9 cellular contexts compared by ENCODE assay signal in the genomic region with DNA sequence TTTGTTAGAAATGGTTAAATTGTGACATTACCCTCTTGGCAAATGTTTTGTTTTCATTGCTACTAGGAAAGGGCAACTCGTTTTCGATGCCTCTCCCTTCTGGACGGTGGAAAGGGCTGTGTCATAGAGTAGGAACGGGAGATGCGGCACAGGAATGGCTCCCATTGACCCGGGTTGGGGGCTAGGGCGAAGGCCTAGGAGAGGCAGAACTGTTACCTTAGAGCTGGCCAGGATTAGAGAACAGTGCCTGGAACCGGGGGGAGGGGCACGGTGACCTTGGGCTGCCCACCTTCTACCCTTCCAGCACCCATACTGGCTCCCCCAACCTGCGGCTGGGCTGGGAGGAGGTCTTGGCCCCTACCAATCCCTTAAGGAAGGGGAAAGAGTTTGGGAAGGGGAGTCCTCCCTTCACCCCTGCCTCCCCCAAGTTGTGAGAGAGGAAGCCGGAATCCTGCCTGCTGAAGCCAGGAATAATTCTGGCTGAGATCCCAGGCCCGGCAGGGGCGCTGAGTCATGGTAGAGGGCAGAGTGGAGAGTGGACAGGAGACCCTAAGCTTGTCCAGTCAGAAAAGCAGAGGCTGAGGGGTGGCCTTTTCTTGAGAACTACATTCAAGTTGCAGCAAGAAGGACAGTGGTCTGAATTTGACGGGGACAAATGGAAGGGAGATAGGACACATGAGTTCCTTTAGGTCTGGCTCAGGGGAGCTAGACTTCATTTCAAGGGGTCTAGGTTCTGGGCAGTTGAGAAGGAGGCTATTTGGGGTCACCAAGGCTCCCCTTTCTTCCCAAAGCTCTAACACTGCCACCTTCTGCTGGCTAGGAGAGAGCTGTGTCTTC. TPM values are rescaled to one million over a fixed set of nuclear protein-coding genes. Genes with fewer than 3 reads are reported as not detected.
DNase-seq lines count a peak whose midpoint lies in the region; ATAC-seq, FAIRE-seq and TF ChIP-seq lines count a peak whose summit lies in the region.
"Had no signal": no experiment of that assay in that cellular context is flagged by ENCODE, and none has a peak within 500 bp of the region (broad histone marks: within the 10 kb centered on the region; RNA-seq: fewer than 3 reads in every experiment).

No MANE protein-coding gene starts in this region.

- no peak for ATAC-seq in stimulated activated naive CD8-positive, alpha-beta T cell treated with anti-CD3 and anti-CD28 coated beads, Interleukin-15, Interleukin-2, amounts not matched to agents 100 U/mL and 50 U/mL, for 24 hours

- peak overlapping the region; percentile 86 for H3K9ac ChIP-seq in endothelial cell of umbilical vein (replicated peaks; ENCODE audit: extremely low read depth, insufficient read depth, low read length)
- H3K9ac ChIP-seq in mucosa of stomach (ENCODE audit: low read length) = peak overlapping the region; percentile 74
- no peak overlapping the region for H3K9ac ChIP-seq in MM.1S (ENCODE audit: low read length)

- TF ChIP-seq CTCF in endothelial cell of umbilical vein (IDR thresholded peaks at IDR 0.05; ENCODE audit: extremely low read depth in 1 of 2, insufficient read depth in 1 of 2, low read depth in 1 of 2, low read length in 2 of 2) = no peak
- TF ChIP-seq CTCF in MM.1S (IDR thresholded peaks at IDR 0.05; ENCODE audit: low read length) = no peak

- H3K27ac ChIP-seq in endothelial cell of umbilical vein (ENCODE audit: insufficient read depth, low read depth, low read length) (peak overlapping the region; percentile 97), MM.1S (ENCODE audit: low read length) (no peak overlapping the region)

- H3K4me2 ChIP-seq in endothelial cell of umbilical vein (ENCODE audit: insufficient read depth, low read length) = peak overlapping the region; percentile 76
- no peak overlapping the region for H3K4me2 ChIP-seq in MM.1S (ENCODE audit: low read depth, low read length)

- peaks cover 8% of the 10 kb centered on the region; the same call in 1 of the 2 replicates for H3F3A ChIP-seq in MM.1S (ENCODE audit: insufficient read depth, low read length)

- peak; percentile 25 for TF ChIP-seq POLR2A in endothelial cell of umbilical vein (IDR thresholded peaks at IDR 0.05; ENCODE audit: low read depth, low read length)

- dilution Hi-C loops in endothelial cell of umbilical vein (cut with MboI; ENCODE audit: extremely low pct_ligation_motif_present, low sequenced_read_pairs) = no loop called here

- H3K27me3 ChIP-seq in endothelial cell of umbilical vein (ENCODE audit: control insufficient read depth in 2 of 2, insufficient read depth in 2 of 2, low read length in 2 of 2) = no peaks in the 10 kb centered on the region
- no peaks in the 10 kb centered on the region for H3K27me3 ChIP-seq in mucosa of stomach (ENCODE audit: control insufficient read depth, insufficient read depth, low read length)
- no peaks in the 10 kb centered on the region for H3K27me3 ChIP-seq in MM.1S (replicated peaks; ENCODE audit: insufficient read depth, low read length)

- H3K9me2 ChIP-seq in MM.1S (replicated peaks; ENCODE audit: insufficient read depth, low read length) = no peaks in the 10 kb centered on the region

- H3K4me1 ChIP-seq in endothelial cell of umbilical vein (ENCODE audit: control insufficient read depth, extremely low read depth, insufficient read depth, low read length) = peaks cover 87% of the 10 kb centered on the region
- H3K4me1 ChIP-seq in mucosa of stomach (ENCODE audit: control insufficient read depth, insufficient read depth, low read length) = peaks cover 90% of the 10 kb centered on the region
- H3K4me1 ChIP-seq in MM.1S (ENCODE audit: low read length) = peaks cover 30% of the 10 kb centered on the region

- CTCF ChIA-PET in endothelial cell of umbilical vein (lab: Charles Lee) = interaction anchor here (1.2 to 13.3 kb wide), 8 partner anchors 6 to 102 kb away, joined by 3 to 283 read pairs (median 7); a partner anchor contains a TSS

- peaks cover 87% of the 10 kb centered on the region for H3K79me2 ChIP-seq in endothelial cell of umbilical vein (ENCODE audit: control insufficient read depth, insufficient read depth, low read length)
- no peaks in the 10 kb centered on the region for H3K79me2 ChIP-seq in MM.1S (ENCODE audit: low read length)

- no peaks in the 10 kb centered on the region for H3K9me3 ChIP-seq in endothelial cell of umbilical vein (replicated peaks; ENCODE audit: control insufficient read depth, insufficient read depth, low read length)
- no peaks in the 10 kb centered on the region for H3K9me3 ChIP-seq in mucosa of stomach (ENCODE audit: control insufficient read depth, low read length)
- H3K9me3 ChIP-seq in MM.1S (replicated peaks; ENCODE audit: insufficient read depth, low read length) = no peaks in the 10 kb centered on the region

- DNase-seq in NCI-H1105 treated with DMSO at 0.1 percent for 48 hours (lab: John Stamatoyannopoulos, UW) (peak; percentile 2), NCI-H1105 (lab: John Stamatoyannopoulos, UW) (no peak), RPMI7951 (ENCODE audit: low read depth) (peak; percentile 91), endothelial cell of umbilical vein (ENCODE audit: low read depth, low spot score) (peak; percentile 97), activated gamma-delta T cell treated with Interleukin-2 at 50 U/mL for 16 hours (no peak), MM.1S (no peak)
- no peak for DNase-seq in stimulated activated naive CD8-positive, alpha-beta T cell treated with anti-CD3 and anti-CD28 coated beads, Interleukin-15, Interleukin-2, amounts not matched to agents 100 U/mL and 50 U/mL, for 24 hours

- H2AFZ ChIP-seq in endothelial cell of umbilical vein (ENCODE audit: low read depth, low read length) (no peak overlapping the region), MM.1S (ENCODE audit: low read length) (no peak overlapping the region)

- no peak for FAIRE-seq in endothelial cell of umbilical vein (lab: Jason Lieb, UNC)
- FAIRE-seq: A204.1 had no signal

- H4K20me1 ChIP-seq in endothelial cell of umbilical vein (replicated peaks; ENCODE audit: control insufficient read depth, extremely low read depth, insufficient read depth, low read length) = no peaks in the 10 kb centered on the region
- no peaks in the 10 kb centered on the region for H4K20me1 ChIP-seq in MM.1S (ENCODE audit: insufficient read depth, low read length)

- BruUV-seq in endothelial cell of umbilical vein (replicated peaks; lab: Mats Ljungman, UMichigan) = TSS peak; percentile 29

- H3K4me3 ChIP-seq in endothelial cell of umbilical vein (replicated peaks in 1 of 3; ENCODE audit: insufficient read depth in 1 of 3, low read depth in 1 of 3, low read length in 3 of 3) (peak overlapping the region in 2 of 3 experiments; percentile 7 to 39), mucosa of stomach (ENCODE audit: low read length) (peak overlapping the region; percentile 3), MM.1S (ENCODE audit: low read length) (no peak overlapping the region)

- peaks cover 0 to 4% of the 10 kb centered on the region in 2 experiments for H3K36me3 ChIP-seq in endothelial cell of umbilical vein (ENCODE audit: control insufficient read depth in 2 of 2, extremely low read depth in 1 of 2, insufficient read depth in 2 of 2, low read length in 2 of 2)
- no peaks in the 10 kb centered on the region for H3K36me3 ChIP-seq in mucosa of stomach (ENCODE audit: control insufficient read depth, insufficient read depth, low read length)
- H3K36me3 ChIP-seq in MM.1S (replicated peaks; ENCODE audit: insufficient read depth, low read length) = no peaks in the 10 kb centered on the region

- intact Hi-C loops in endothelial cell of umbilical vein (cut with micrococcal nuclease) = loop anchor here (1.0 to 5.0 kb wide), 3 partner anchors 8 to 380 kb away; a partner anchor contains a TSS

- H3K9me1 ChIP-seq in endothelial cell of umbilical vein (replicated peaks; ENCODE audit: control insufficient read depth, extremely low read depth, insufficient read depth, low read length) = no peaks in the 10 kb centered on the region

- POLR2A ChIA-PET in endothelial cell of umbilical vein (lab: Charles Lee) = interaction anchor here (0.9 to 1.9 kb wide), 3 partner anchors 8 to 90 kb away, joined by 3 to 10 read pairs (median 4); a partner anchor contains a TSS

TF ChIP-seq in endothelial cell of umbilical vein, 7 proteins besides CTCF, POLR2A, EP300 and RAD21 (continues in another document):
- TF ChIP-seq EZH2 (IDR thresholded peaks at IDR 0.05; ENCODE audit: borderline replicate concordance, low read depth, low read length, severe bottlenecking) = no peak
- no peak for TF ChIP-seq GATA2 (IDR thresholded peaks at IDR 0.05; ENCODE audit: insufficient read depth, insufficient read length, low read depth, low read length)

RNA-seq across cellular contexts. Expression of a gene that starts 8.2 kb away (rescaled TPM):
- total RNA-seq in RPMI7951 (2014; rRNA removed; shearing (Covaris generic)) = 919 and 1,055 TPM in 2 replicates
- total RNA-seq in endothelial cell of umbilical vein = 715 and 742 TPM in 2 replicates
- polyA plus RNA-seq in endothelial cell of umbilical vein = 371 and 461 TPM in 2 replicates
- 321 and 340 TPM in 2 replicates for polyA plus RNA-seq in endothelial cell of umbilical vein (2011; cell fraction: cytosol; rRNA removed)
- polyA plus RNA-seq in endothelial cell of umbilical vein (2011; cell fraction: nucleus; rRNA removed) = 623 and 650 TPM in 2 replicates
- polyA plus RNA-seq in endothelial cell of umbilical vein (2012) = 280 and 286 TPM in 2 replicates
- polyA minus RNA-seq in endothelial cell of umbilical vein = 205 and 294 TPM in 2 replicates
- polyA minus RNA-seq in endothelial cell of umbilical vein (2011; cell fraction: cytosol; rRNA and poly(A)+ RNA removed) = 389 TPM
- polyA minus RNA-seq in endothelial cell of umbilical vein (2011; cell fraction: nucleus; rRNA and poly(A)+ RNA removed) = 132 and 240 TPM in 2 replicates

RNA-seq across cellular contexts. Expression of a gene that starts 30.6 kb away (rescaled TPM):
- total RNA-seq in RPMI7951 (2014; rRNA removed; shearing (Covaris generic)) = 0.20 and 0.36 TPM in 2 replicates
- total RNA-seq in endothelial cell of umbilical vein = 1.5 and 1.6 TPM in 2 replicates
- polyA plus RNA-seq in endothelial cell of umbilical vein = 0.97 and 1.5 TPM in 2 replicates
- polyA plus RNA-seq in endothelial cell of umbilical vein (2011; cell fraction: cytosol; rRNA removed) = 0.43 and 0.76 TPM in 2 replicates
- polyA plus RNA-seq in endothelial cell of umbilical vein (2011; cell fraction: nucleus; rRNA removed) = 6.6 and 7.8 TPM in 2 replicates
- 0.68 and 1.1 TPM in 2 replicates for polyA plus RNA-seq in endothelial cell of umbilical vein (2012)
- 1.1 TPM in 2 replicates for polyA minus RNA-seq in endothelial cell of umbilical vein
- polyA minus RNA-seq in endothelial cell of umbilical vein (2011; cell fraction: cytosol; rRNA and poly(A)+ RNA removed) = 6.5 TPM
- 1.3 and 1.7 TPM in 2 replicates for polyA minus RNA-seq in endothelial cell of umbilical vein (2011; cell fraction: nucleus; rRNA and poly(A)+ RNA removed)

RNA-seq across cellular contexts. Expression of a gene that starts 40.5 kb away (rescaled TPM):
- 2.1 and 2.4 TPM in 2 replicates for total RNA-seq in RPMI7951 (2014; rRNA removed; shearing (Covaris generic))
- 23.6 and 26.6 TPM in 2 replicates for total RNA-seq in endothelial cell of umbilical vein
- 20.2 and 22.0 TPM in 2 replicates for polyA plus RNA-seq in endothelial cell of umbilical vein
- polyA plus RNA-seq in endothelial cell of umbilical vein (2011; cell fraction: cytosol; rRNA removed) = 14.0 and 16.6 TPM in 2 replicates
- 17.9 and 22.9 TPM in 2 replicates for polyA plus RNA-seq in endothelial cell of umbilical vein (2011; cell fraction: nucleus; rRNA removed)
- 14.7 and 16.6 TPM in 2 replicates for polyA plus RNA-seq in endothelial cell of umbilical vein (2012)
- polyA minus RNA-seq in endothelial cell of umbilical vein = 26.8 and 30.9 TPM in 2 replicates
- 3.7 TPM for polyA minus RNA-seq in endothelial cell of umbilical vein (2011; cell fraction: cytosol; rRNA and poly(A)+ RNA removed)
- polyA minus RNA-seq in endothelial cell of umbilical vein (2011; cell fraction: nucleus; rRNA and poly(A)+ RNA removed) = 10.9 and 12.6 TPM in 2 replicates

Comparison
In these comparisons a context has a peak if more than half of its experiments do, and no peak if none do; other contexts are left out.
1. DNase-seq: peak in NCI-H1105 treated with DMSO at 0.1 percent for 48 hours (single experiment), RPMI7951 (single experiment) and endothelial cell of umbilical vein (single experiment); none in NCI-H1105 (single experiment), activated gamma-delta T cell treated with Interleukin-2 at 50 U/mL for 16 hours (single experiment), MM.1S (single experiment) and stimulated activated naive CD8-positive, alpha-beta T cell treated with anti-CD3 and anti-CD28 coated beads, Interleukin-15, Interleukin-2, amounts not matched to agents 100 U/mL and 50 U/mL, for 24 hours (single experiment).